In genomic region chr10:63241898-63242297, GRCh38 we compare ENCODE assay signal across 13 cellular contexts.
A peak's percentile ranks its signal among the peaks of the same experiment; 100 is the strongest.
DNase-seq lines count a peak whose midpoint lies in the region; ATAC-seq lines count a peak whose summit lies in the region.
"Had no signal": no experiment of that assay in that cellular context is flagged by ENCODE, and none has a peak within 500 bp of the region (broad histone marks: within the 10 kb centered on the region; RNA-seq: fewer than 3 reads in every experiment).

No MANE protein-coding gene starts in this region.

- peak overlapping the region; percentile 84 to 90 for H3K27ac Mint-ChIP-seq in T-cell
- H3K27ac Mint-ChIP-seq in naive thymus-derived CD8-positive, alpha-beta T cell, result peak overlapping the region; percentile 21 to 89 (median 80)

- POLR2A ChIA-PET in T-cell (lab: Charles Lee), result interaction anchor here (0.5 to 1.4 kb wide), 6 partner anchors 13 to 99 kb away, joined by 3 to 7 read pairs (median 3); no protein-coding TSS in a partner anchor
- POLR2A ChIA-PET in naive thymus-derived CD8-positive, alpha-beta T cell (lab: Charles Lee), result interaction anchor here (1.4 kb wide), 1 partner anchor 27 kb away, joined by 8 read pairs; no protein-coding TSS in a partner anchor

- peaks cover 36% of the 10 kb centered on the region for H3K36me3 Mint-ChIP-seq in T-cell
- peaks cover 14 to 22% (median 15%) of the 10 kb centered on the region in 3 donors for H3K36me3 Mint-ChIP-seq in naive thymus-derived CD8-positive, alpha-beta T cell

- H3K4me3 Mint-ChIP-seq in T-cell, result peak overlapping the region; percentile 39 to 69 (median 66)
- H3K4me3 Mint-ChIP-seq in naive thymus-derived CD8-positive, alpha-beta T cell, result peak overlapping the region; percentile 65 to 85 (median 74)

- H3K27me3 Mint-ChIP-seq in T-cell, result no peaks in the 10 kb centered on the region
- H3K27me3 Mint-ChIP-seq in naive thymus-derived CD8-positive, alpha-beta T cell, result no peaks in the 10 kb centered on the region

- CTCF ChIA-PET in T-cell (lab: Charles Lee), result interaction anchor here (0.6 to 1.4 kb wide), 5 partner anchors 14 to 25 kb away, joined by 3 to 6 read pairs (median 4); no protein-coding TSS in a partner anchor

- H3K4me1 Mint-ChIP-seq in T-cell, result peaks cover 78 to 87% (median 82%) of the 10 kb centered on the region in 3 donors
- peaks cover 37 to 86% (median 74%) of the 10 kb centered on the region in 4 donors for H3K4me1 Mint-ChIP-seq in naive thymus-derived CD8-positive, alpha-beta T cell

- peak; percentile 29 for ATAC-seq in HG02642 (IDR thresholded peaks at IDR 0.05; ENCODE audit: poor library complexity, unreplicated experiment)
- ATAC-seq in T-cell (replicated peaks in 1 of 4), result peak; percentile 56 to 79 (median 68)
- peak; percentile 58 to 70 for ATAC-seq in naive thymus-derived CD8-positive, alpha-beta T cell
- no peak for ATAC-seq in GM19452 (IDR thresholded peaks at IDR 0.05; ENCODE audit: unreplicated experiment)
- ATAC-seq: lower lobe of right lung had no signal

- DNase-seq in SIG-M5 treated with dmso at 0.1 percent for 504 hours (lab: John Stamatoyannopoulos, UW; ENCODE audit: unreplicated experiment) (peak; percentile 21), SIG-M5 (lab: John Stamatoyannopoulos, UW) (no peak), T-cell (no peak), NCI-H524 treated with DMSO at 0.1 percent for 48 hours (lab: John Stamatoyannopoulos, UW) (no peak)
- DNase-seq in naive thymus-derived CD8-positive, alpha-beta T cell, result peak in 3 of 10 donors; percentile 22 to 39 (median 27)
- no peak for DNase-seq in stimulated activated CD4-positive, alpha-beta T cell treated with anti-CD3 and anti-CD28 coated beads, Interleukin-1b, Interleukin-23, amount 100 ng/mL, for 48 hours
- DNase-seq: esophagus squamous epithelium, GM23248, lower lobe of right lung, NCI-H2171 treated with DMSO at 0.1 percent for 48 hours, sigmoid colon had no signal

- peaks cover 0 to 10% (median 9%) of the 10 kb centered on the region in 3 donors for H3K9me3 Mint-ChIP-seq in T-cell
- peaks cover 7 to 19% (median 11%) of the 10 kb centered on the region in 9 donors for H3K9me3 Mint-ChIP-seq in naive thymus-derived CD8-positive, alpha-beta T cell
